Comparison of ENCODE assay signal across 18 cellular contexts in the genomic region with DNA sequence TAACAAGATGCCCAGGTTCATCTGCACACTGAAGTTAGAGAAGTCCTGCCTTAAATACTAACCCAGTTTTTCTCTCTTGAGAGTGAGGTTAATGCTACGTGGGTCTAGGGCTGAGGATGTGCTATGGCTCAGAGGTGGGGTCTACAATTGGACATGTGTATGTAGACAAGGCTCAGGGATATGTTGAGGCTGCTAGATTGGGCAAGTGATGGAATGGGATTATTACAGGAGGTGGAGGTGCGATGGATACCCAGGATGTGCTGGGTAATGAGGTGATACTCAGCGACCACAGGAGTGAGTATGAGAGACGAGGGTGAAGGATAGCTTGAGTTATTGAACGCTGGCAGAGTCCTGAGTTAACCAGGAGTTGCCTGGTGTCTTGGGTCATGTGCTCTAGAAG. TPM values are rescaled to one million over a fixed set of nuclear protein-coding genes. Genes with fewer than 3 reads are reported as not detected.
DNase-seq lines count a peak whose midpoint lies in the region; ATAC-seq, FAIRE-seq and TF ChIP-seq lines count a peak whose summit lies in the region.
"Had no signal": no experiment of that assay in that cellular context is flagged by ENCODE, and none has a peak within 500 bp of the region (broad histone marks: within the 10 kb centered on the region; RNA-seq: fewer than 3 reads in every experiment).

No MANE protein-coding gene starts in this region.

- intact Hi-C loops in K562 (cut with micrococcal nuclease) (no loop called here), esophagus muscularis mucosa (cut with DNase I) (no loop called here)

- 83% methylated on average over 5 of the region's 5 CpGs for WGBS in K562 (ENCODE audit: insufficient coverage, low coverage, missing lambda C conversion rate)
- 73% methylated on average over 5 of the region's 5 CpGs for WGBS in esophagus muscularis mucosa

- no peaks in the 10 kb centered on the region for H3K9me3 Mint-ChIP-seq in T-helper 1 cell treated with Interleukin-12 subunit alpha and Interleukin-12 subunit beta and Interleukin-4 antibody, amounts not matched to agents 30 μg/mL and 1 μg/mL, for 36 hours
- H3K9me3 Mint-ChIP-seq in progenitor cell of endocrine pancreas (ENCODE audit: low read depth) = no peaks in the 10 kb centered on the region
- H3K9me3 Mint-ChIP-seq: CD8-positive, alpha-beta T cell; GM23338 had no signal

- H3K4me1 ChIP-seq in K562 (replicated peaks in 1 of 2; ENCODE audit: control insufficient read depth in 2 of 2, insufficient read depth in 2 of 2, low read length in 2 of 2) (no peaks in the 10 kb centered on the region), esophagus muscularis mucosa (no peaks in the 10 kb centered on the region)
- H3K4me1 ChIP-seq: SJCRH30 had no signal

- no peak for DNase-seq in T-helper 1 cell
- peak; percentile 8 for DNase-seq in H7
- no peak for DNase-seq in K562 (ENCODE audit: extremely low read depth in 1 of 4, low spot score in 3 of 4)
- DNase-seq in progenitor cell of endocrine pancreas (ENCODE audit: low spot score, unreplicated experiment) = no peak
- no peak for DNase-seq in iPS-NIHi11 (ENCODE audit: low spot score)
- no peak for DNase-seq in esophagus muscularis mucosa (ENCODE audit: extremely low spot score)
- no peak for DNase-seq in GM12892 (ENCODE audit: insufficient read length)
- DNase-seq: 8988T; CD8-positive, alpha-beta T cell; Karpas-422; MM.1S; NCI-H1105; NCI-H1694; NCI-H510A treated with DMSO at 0.1 percent for 48 hours; PC-9; SJCRH30 had no signal

- no peak overlapping the region for H3K4me2 ChIP-seq in K562 (ENCODE audit: insufficient read depth, low read length)
- H3K4me2 ChIP-seq: GM23338, PC-9 had no signal

- CTCF ChIA-PET in K562 (lab: Yijun Ruan, JAX; ENCODE audit: low intra/inter-chr PET ratio) = no interaction called here

- H3K4me3 Mint-ChIP-seq in T-helper 1 cell treated with Interleukin-12 subunit alpha and Interleukin-12 subunit beta and Interleukin-4 antibody, amounts not matched to agents 30 μg/mL and 1 μg/mL, for 36 hours = no peak overlapping the region
- H3K4me3 Mint-ChIP-seq in progenitor cell of endocrine pancreas (ENCODE audit: low read depth) = no peak overlapping the region
- H3K4me3 Mint-ChIP-seq: CD8-positive, alpha-beta T cell; GM23338 had no signal

- H3K4me3 ChIP-seq in H7 (ENCODE audit: insufficient read depth, low read depth, low read length) (no peak overlapping the region), K562 (no peak overlapping the region), esophagus muscularis mucosa (no peak overlapping the region)
- H3K4me3 ChIP-seq: GM23338, PC-9, SJCRH30 had no signal

- no peak; the same call in 2 of the 3 replicates for ATAC-seq in K562
- ATAC-seq: CD8-positive, alpha-beta T cell; GM23338 had no signal

- TF ChIP-seq POLR2A in K562 (conservative IDR thresholded peaks at IDR 0.05) (peak; percentile 41; the same call in 1 of the 2 replicates), esophagus muscularis mucosa (IDR thresholded peaks at IDR 0.05; ENCODE audit: low read depth) (no peak), GM12892 (IDR thresholded peaks at IDR 0.05; ENCODE audit: low read depth, low read length) (no peak; the same call in 1 of the 2 replicates)

- peaks cover 11% of the 10 kb centered on the region for H3K4me1 Mint-ChIP-seq in T-helper 1 cell treated with Interleukin-12 subunit alpha and Interleukin-12 subunit beta and Interleukin-4 antibody, amounts not matched to agents 30 μg/mL and 1 μg/mL, for 36 hours (ENCODE audit: low read depth)
- no peaks in the 10 kb centered on the region for H3K4me1 Mint-ChIP-seq in progenitor cell of endocrine pancreas (ENCODE audit: low read depth)
- H3K4me1 Mint-ChIP-seq: GM23338 had no signal

- no peak overlapping the region for H3K9ac ChIP-seq in K562 (ENCODE audit: insufficient read depth in 1 of 2, low read depth in 2 of 2, low read length in 2 of 2)

- no peak for FAIRE-seq in K562 (lab: Jason Lieb, UNC)
- no peak for FAIRE-seq in GM12892 (lab: Jason Lieb, UNC)

- H3K9me1 ChIP-seq in K562 (ENCODE audit: control insufficient read depth, insufficient read depth, low read length) = no peaks in the 10 kb centered on the region

- H3K79me2 ChIP-seq in K562 (ENCODE audit: control insufficient read depth, insufficient read depth, low read length) = no peaks in the 10 kb centered on the region

- H3K27me3 Mint-ChIP-seq in T-helper 1 cell treated with Interleukin-12 subunit alpha and Interleukin-12 subunit beta and Interleukin-4 antibody, amounts not matched to agents 30 μg/mL and 1 μg/mL, for 36 hours (ENCODE audit: low read depth) = no peaks in the 10 kb centered on the region
- H3K27me3 Mint-ChIP-seq in progenitor cell of endocrine pancreas = no peaks in the 10 kb centered on the region

- H3K27ac ChIP-seq in K562 (ENCODE audit: extremely low read depth, low read depth, low read length) (no peak overlapping the region), esophagus muscularis mucosa (replicated peaks in 1 of 4) (no peak overlapping the region)
- H3K27ac ChIP-seq: PC-9, SJCRH30 had no signal

- H3K27ac Mint-ChIP-seq in T-helper 1 cell treated with Interleukin-12 subunit alpha and Interleukin-12 subunit beta and Interleukin-4 antibody, amounts not matched to agents 30 μg/mL and 1 μg/mL, for 36 hours = peak overlapping the region; percentile 17
- H3K27ac Mint-ChIP-seq in progenitor cell of endocrine pancreas = peak overlapping the region; percentile 11
- H3K27ac Mint-ChIP-seq: GM23338 had no signal

- in situ Hi-C loops in K562 (cut with MboI) = no loop called here

- no peak for TF ChIP-seq EP300 in K562 (IDR thresholded peaks at IDR 0.05; ENCODE audit: low read length)
- no peak for TF ChIP-seq EP300 in esophagus muscularis mucosa (IDR thresholded peaks at IDR 0.05)

- no peak for TF ChIP-seq CTCF in K562 (IDR thresholded peaks at IDR 0.05 in 2 of 3, conservative IDR thresholded peaks at IDR 0.05 in 1 of 3; ENCODE audit: insufficient read depth in 2 of 3, low read depth in 1 of 3, low read length in 3 of 3)
- TF ChIP-seq CTCF in progenitor cell of endocrine pancreas (IDR thresholded peaks at IDR 0.05; ENCODE audit: unreplicated experiment) = no peak
- TF ChIP-seq CTCF in esophagus muscularis mucosa (IDR thresholded peaks at IDR 0.05) = no peak

- H4K20me1 ChIP-seq in K562 (replicated peaks; ENCODE audit: control insufficient read depth, insufficient read depth, low read length) = no peaks in the 10 kb centered on the region

- no peak overlapping the region for H2AFZ ChIP-seq in K562 (ENCODE audit: low read depth, low read length)
- H2AFZ ChIP-seq: GM23338, PC-9 had no signal

- no peak for TF ChIP-seq RAD21 in K562 (CRISPR knock-in tag; conservative IDR thresholded peaks at IDR 0.05 in 1 of 2, IDR thresholded peaks at IDR 0.05 in 1 of 2)

- no peaks in the 10 kb centered on the region for H3K9me3 ChIP-seq in K562 (replicated peaks; ENCODE audit: control insufficient read depth, insufficient read depth, low read depth, low read length)
- H3K9me3 ChIP-seq in esophagus muscularis mucosa = no peaks in the 10 kb centered on the region
- H3K9me3 ChIP-seq: SJCRH30 had no signal

- H3K27me3 ChIP-seq in H7 (ENCODE audit: control insufficient read depth, insufficient read depth, low read length) (no peaks in the 10 kb centered on the region), K562 (ENCODE audit: control insufficient read depth in 2 of 2, insufficient read depth in 2 of 2, low read length in 2 of 2) (no peaks in the 10 kb centered on the region), esophagus muscularis mucosa (no peaks in the 10 kb centered on the region)
- H3K27me3 ChIP-seq: SJCRH30 had no signal

- peaks cover 26% of the 10 kb centered on the region for H3K36me3 ChIP-seq in H7 (replicated peaks; ENCODE audit: control insufficient read depth, insufficient read depth, low read length)
- peaks cover 53% of the 10 kb centered on the region for H3K36me3 ChIP-seq in K562 (ENCODE audit: control insufficient read depth, insufficient read depth, low read length)
- peaks cover 43 to 69% (median 62%) of the 10 kb centered on the region in 4 donors for H3K36me3 ChIP-seq in esophagus muscularis mucosa

- no TSS peak for BruUV-seq in K562 (replicated peaks; lab: Mats Ljungman, UMichigan)

- POLR2A ChIA-PET in K562 (lab: Yijun Ruan, JAX) = interaction anchor here (0.7 to 1.9 kb wide), 3 partner anchors 10 to 28 kb away, joined by 3 to 5 read pairs (median 3); no protein-coding TSS in a partner anchor

- H3K36me3 Mint-ChIP-seq in T-helper 1 cell treated with Interleukin-12 subunit alpha and Interleukin-12 subunit beta and Interleukin-4 antibody, amounts not matched to agents 30 μg/mL and 1 μg/mL, for 36 hours (ENCODE audit: low read depth) = peaks cover 62% of the 10 kb centered on the region
- H3K36me3 Mint-ChIP-seq in progenitor cell of endocrine pancreas (ENCODE audit: insufficient read depth) = peaks cover 29% of the 10 kb centered on the region

RNA-seq across cellular contexts. Expression of gene PPP2R1A, which starts 38.1 kb away (rescaled TPM):
- 439 and 477 TPM in 2 replicates for total RNA-seq in H7 (2014; rRNA removed; shearing (Covaris generic))
- total RNA-seq in K562 (2011; cell fraction: chromatin; rRNA removed; ENCODE audit: low replicate concordance) = 81.8 and 144 TPM in 2 replicates
- total RNA-seq in K562 (2011; cell fraction: nucleolus; rRNA removed) = 101 and 118 TPM in 2 replicates
- total RNA-seq in K562 (2011; cell fraction: nucleoplasm; rRNA removed) = 97.3 and 106 TPM in 2 replicates
- total RNA-seq in K562 (2014; rRNA removed) (70.1 and 109 TPM in 2 replicates), K562 (2014; rRNA removed; fragmentation: Illumina TruSeq; extraction: Trizol) (57.1 and 82.6 TPM in 2 replicates), K562 (2015; rRNA removed; fragmentation: Illumina TruSeq; extraction: Trizol) (60.4 and 62.8 TPM in 2 replicates), K562 (2021) (203 and 211 TPM in 2 replicates), progenitor cell of endocrine pancreas (299 and 307 TPM in 2 replicates), esophagus muscularis mucosa (100 to 1,000 TPM; 192 to 304 (median 221) TPM)
- polyA plus RNA-seq in K562 (2011; rRNA removed) (76.1 and 136 TPM in 2 replicates), K562 (2014; fragmentation: Illumina TruSeq; extraction: Trizol) (151 and 153 TPM in 2 replicates), K562 (2014; fragmentation: Nextera tagmentation; extraction: Ambion mirVana) (10 to 100 TPM; 10.1 to 16.0 TPM), K562 (2014; rRNA removed) (64.3 and 73.6 TPM in 2 replicates)
- 94.5 and 135 TPM in 2 replicates for polyA plus RNA-seq in K562 (2011; cell fraction: cytosol; rRNA removed)
- 73.6 and 105 TPM in 2 replicates for polyA plus RNA-seq in K562 (2011; cell fraction: nucleus; rRNA removed)
- 164 and 276 TPM in 2 replicates for polyA plus RNA-seq in K562 (2012)
- 119 and 129 TPM in 2 replicates for polyA minus RNA-seq in K562 (2011; rRNA and poly(A)+ RNA removed)
- polyA minus RNA-seq in K562 (2011; cell fraction: cytosol; rRNA and poly(A)+ RNA removed) = 148 and 155 TPM in 2 replicates
- polyA minus RNA-seq in K562 (2011; cell fraction: nucleus; rRNA and poly(A)+ RNA removed) = 49.5 and 68.0 TPM in 2 replicates
- 122 TPM for polyA plus RNA-seq in GM12892 (2012; ENCODE audit: missing spikeins)

RNA-seq across cellular contexts. Expression of gene ZNF766, which starts 41.4 kb away (rescaled TPM):
- 17.0 and 33.1 TPM in 2 replicates for total RNA-seq in H7 (2014; rRNA removed; shearing (Covaris generic))
- total RNA-seq in K562 (2011; cell fraction: chromatin; rRNA removed; ENCODE audit: low replicate concordance) = 29.9 and 51.8 TPM in 2 replicates
- 12.7 and 14.2 TPM in 2 replicates for total RNA-seq in K562 (2011; cell fraction: nucleolus; rRNA removed)
- 28.6 and 38.4 TPM in 2 replicates for total RNA-seq in K562 (2011; cell fraction: nucleoplasm; rRNA removed)
- 6.7 and 7.9 TPM in 2 replicates for total RNA-seq in K562 (2014; rRNA removed)
- 21.2 and 26.4 TPM in 2 replicates for total RNA-seq in K562 (2014; rRNA removed; fragmentation: Illumina TruSeq; extraction: Trizol)
- total RNA-seq in K562 (2015; rRNA removed; fragmentation: Illumina TruSeq; extraction: Trizol) = 10.7 and 11.2 TPM in 2 replicates
- 8.9 and 11.0 TPM in 2 replicates for total RNA-seq in K562 (2021)
- polyA plus RNA-seq in K562 (2011; rRNA removed) = 12.0 and 17.1 TPM in 2 replicates
- 2.6 and 5.7 TPM in 2 replicates for polyA plus RNA-seq in K562 (2011; cell fraction: cytosol; rRNA removed)
- polyA plus RNA-seq in K562 (2011; cell fraction: nucleus; rRNA removed) = 4.4 and 4.9 TPM in 2 replicates
- polyA plus RNA-seq in K562 (2012) = 11.8 and 12.2 TPM in 2 replicates
- polyA plus RNA-seq in K562 (2014; fragmentation: Illumina TruSeq; extraction: Trizol) = 15.5 and 18.5 TPM in 2 replicates
- polyA plus RNA-seq in K562 (2014; fragmentation: Nextera tagmentation; extraction: Ambion mirVana) = 10 to 100 TPM in 1 of 2 experiments, 1 to 10 TPM in 1; 9.0 to 23.0 TPM
- 7.1 and 10.2 TPM in 2 replicates for polyA plus RNA-seq in K562 (2014; rRNA removed)
- polyA minus RNA-seq in K562 (2011; rRNA and poly(A)+ RNA removed) = 27.2 and 29.3 TPM in 2 replicates
- 5.7 and 9.8 TPM in 2 replicates for polyA minus RNA-seq in K562 (2011; cell fraction: cytosol; rRNA and poly(A)+ RNA removed)
- 2.8 and 11.1 TPM in 2 replicates for polyA minus RNA-seq in K562 (2011; cell fraction: nucleus; rRNA and poly(A)+ RNA removed)
- 27.1 and 29.4 TPM in 2 replicates for total RNA-seq in progenitor cell of endocrine pancreas
- 10 to 100 TPM in 2 of 4 donors, 1 to 10 TPM in 2; 8.3 to 13.9 (median 10.8) TPM for total RNA-seq in esophagus muscularis mucosa
- polyA plus RNA-seq in GM12892 (2012; ENCODE audit: missing spikeins) = 14.5 TPM

RNA-seq across cellular contexts. Expression of gene ZNF836, which starts 56.6 kb away (rescaled TPM):
- 4.7 and 7.5 TPM in 2 replicates for total RNA-seq in H7 (2014; rRNA removed; shearing (Covaris generic))
- 0.97 TPM in 1 of 2 replicates, not detected in the other for total RNA-seq in K562 (2011; cell fraction: chromatin; rRNA removed; ENCODE audit: low replicate concordance)
- total RNA-seq in K562 (2011; cell fraction: nucleolus; rRNA removed) = not detected in 2 replicates
- 0.15 and 0.69 TPM in 2 replicates for total RNA-seq in K562 (2011; cell fraction: nucleoplasm; rRNA removed)
- total RNA-seq in K562 (2014; rRNA removed) (0.20 and 0.50 TPM in 2 replicates), K562 (2014; rRNA removed; fragmentation: Illumina TruSeq; extraction: Trizol) (0.19 and 0.69 TPM in 2 replicates), K562 (2015; rRNA removed; fragmentation: Illumina TruSeq; extraction: Trizol) (0.15 and 0.65 TPM in 2 replicates), K562 (2021) (0.51 and 0.78 TPM in 2 replicates), progenitor cell of endocrine pancreas (30.2 and 32.6 TPM in 2 replicates), esophagus muscularis mucosa (10 to 100 TPM in 2 of 4 donors, 1 to 10 TPM in 2; 5.8 to 13.1 (median 9.1) TPM)
- polyA plus RNA-seq in K562 (2011; rRNA removed) (not detected in 2 replicates), K562 (2014; fragmentation: Illumina TruSeq; extraction: Trizol) (0.67 and 1.1 TPM in 2 replicates), K562 (2014; fragmentation: Nextera tagmentation; extraction: Ambion mirVana) (under 1 TPM; 0.24 to 0.64 TPM), K562 (2014; rRNA removed) (not detected in 2 replicates)
- polyA plus RNA-seq in K562 (2011; cell fraction: cytosol; rRNA removed) = 0.21 TPM in 1 of 2 replicates, not detected in the other
- polyA plus RNA-seq in K562 (2011; cell fraction: nucleus; rRNA removed) = 0.18 TPM in 1 of 2 replicates, not detected in the other
- polyA plus RNA-seq in K562 (2012) = 0.68 and 1.7 TPM in 2 replicates
- 0.06 TPM in 1 of 2 replicates, not detected in the other for polyA minus RNA-seq in K562 (2011; rRNA and poly(A)+ RNA removed)
- polyA minus RNA-seq in K562 (2011; cell fraction: cytosol; rRNA and poly(A)+ RNA removed) = not detected in 2 replicates
- not detected in 2 replicates for polyA minus RNA-seq in K562 (2011; cell fraction: nucleus; rRNA and poly(A)+ RNA removed)
- 6.3 TPM for polyA plus RNA-seq in GM12892 (2012; ENCODE audit: missing spikeins)
